ENCODE assay signal across 1 cellular context in the genomic region with DNA sequence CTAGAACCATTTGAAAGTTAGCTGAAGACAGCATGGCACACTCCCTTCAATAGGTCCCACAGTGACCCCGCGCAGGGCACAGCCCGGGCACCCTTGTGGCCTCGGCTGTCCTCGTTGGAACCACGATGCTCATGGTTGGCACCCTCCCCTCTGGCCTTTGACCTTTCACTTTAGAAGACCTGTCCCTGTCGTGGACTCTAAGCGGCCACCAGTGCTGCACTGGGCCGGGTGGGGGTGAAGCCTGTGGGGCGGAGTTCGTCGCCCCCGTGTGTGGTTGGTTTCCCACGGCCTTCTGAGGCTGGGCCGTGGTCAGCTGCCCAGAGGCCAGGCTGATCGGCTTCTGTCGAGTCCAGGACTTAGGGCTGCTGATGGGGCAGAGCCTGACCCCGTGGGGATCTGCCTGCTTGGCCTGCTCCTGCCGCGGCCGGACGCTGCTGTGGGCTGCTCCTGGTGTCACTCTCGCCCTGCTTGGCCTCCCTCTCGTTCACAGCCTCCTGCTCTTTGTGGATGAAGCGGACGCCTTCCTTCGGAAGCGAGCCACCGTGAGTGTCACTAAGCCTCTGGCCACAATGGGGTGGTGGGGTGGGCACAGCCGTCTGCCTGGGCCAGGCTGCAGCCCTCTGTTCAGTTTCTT. TPM values are rescaled to one million over a fixed set of nuclear protein-coding genes. Genes with fewer than 3 reads are reported as not detected.
"Had no signal": no experiment of that assay in that cellular context is flagged by ENCODE, and none has a peak within 500 bp of the region (broad histone marks: within the 10 kb centered on the region; RNA-seq: fewer than 3 reads in every experiment).

No MANE protein-coding gene starts in this region.

RNA-seq across cellular contexts. Expression of gene TMEM240, which starts 15.6 kb away (rescaled TPM):
- total RNA-seq: H4 had no signal
